Comparison of ENCODE assay signal across 12 cellular contexts in genomic region chr17:9200699-9201359, GRCh38.
DNase-seq lines count a peak whose midpoint lies in the region; ATAC-seq lines count a peak whose summit lies in the region.
"Had no signal": no experiment of that assay in that cellular context is flagged by ENCODE, and none has a peak within 500 bp of the region (broad histone marks: within the 10 kb centered on the region; RNA-seq: fewer than 3 reads in every experiment).

No MANE protein-coding gene starts in this region.

- no peak overlapping the region for H3K4me3 Mint-ChIP-seq in stimulated activated memory B cell treated with anti-CD40 and anti-IgM and Interleukin-4, amounts not matched to agents 10 μg/mL and 1 μg/mL and 100 μg/mL, for 72 hours
- H3K4me3 Mint-ChIP-seq: activated T-helper 17 cell treated with anti-CD3 and anti-CD28 coated beads, Interleukin-2, amount 50 U/mL, for 72 hours; natural killer cell had no signal

- peak overlapping the region; percentile 83 for H3K27ac Mint-ChIP-seq in stimulated activated memory B cell treated with anti-CD40 and anti-IgM and Interleukin-4, amounts not matched to agents 10 μg/mL and 1 μg/mL and 100 μg/mL, for 72 hours
- H3K27ac Mint-ChIP-seq: activated T-helper 17 cell treated with anti-CD3 and anti-CD28 coated beads, Interleukin-2, amount 50 U/mL, for 72 hours; natural killer cell had no signal

- DNase-seq in NCI-H748 (lab: John Stamatoyannopoulos, UW; ENCODE audit: unreplicated experiment), result no peak
- DNase-seq in MV-4-11 (lab: John Stamatoyannopoulos, UW), result no peak
- DNase-seq: Caco-2, natural killer cell, NCI-H1930, SK-N-SH had no signal

- ATAC-seq in GM19043 (IDR thresholded peaks at IDR 0.05; ENCODE audit: low read depth, unreplicated experiment) (peak; percentile 79), GM21786 (IDR thresholded peaks at IDR 0.05; ENCODE audit: unreplicated experiment) (peak; percentile 78), HG03175 (IDR thresholded peaks at IDR 0.05; ENCODE audit: unreplicated experiment) (peak; percentile 73), GM18502 (IDR thresholded peaks at IDR 0.05; ENCODE audit: poor library complexity, unreplicated experiment) (no peak)
- peak; percentile 85 for ATAC-seq in stimulated activated memory B cell treated with anti-CD40 and anti-IgM and Interleukin-4, amounts not matched to agents 10 μg/mL and 1 μg/mL and 100 μg/mL, for 72 hours
- ATAC-seq: activated T-helper 17 cell treated with anti-CD3 and anti-CD28 coated beads, Interleukin-2, amount 50 U/mL, for 72 hours; natural killer cell had no signal

- no peaks in the 10 kb centered on the region for H3K36me3 Mint-ChIP-seq in stimulated activated memory B cell treated with anti-CD40 and anti-IgM and Interleukin-4, amounts not matched to agents 10 μg/mL and 1 μg/mL and 100 μg/mL, for 72 hours
- H3K36me3 Mint-ChIP-seq: natural killer cell had no signal

- H3K9me3 Mint-ChIP-seq in stimulated activated memory B cell treated with anti-CD40 and anti-IgM and Interleukin-4, amounts not matched to agents 10 μg/mL and 1 μg/mL and 100 μg/mL, for 72 hours, result peaks cover 6% of the 10 kb centered on the region
- H3K9me3 Mint-ChIP-seq: natural killer cell had no signal

- H3K4me1 Mint-ChIP-seq in stimulated activated memory B cell treated with anti-CD40 and anti-IgM and Interleukin-4, amounts not matched to agents 10 μg/mL and 1 μg/mL and 100 μg/mL, for 72 hours, result peaks cover 52% of the 10 kb centered on the region
- H3K4me1 Mint-ChIP-seq: activated T-helper 17 cell treated with anti-CD3 and anti-CD28 coated beads, Interleukin-2, amount 50 U/mL, for 72 hours; natural killer cell had no signal

- H3K27me3 Mint-ChIP-seq in stimulated activated memory B cell treated with anti-CD40 and anti-IgM and Interleukin-4, amounts not matched to agents 10 μg/mL and 1 μg/mL and 100 μg/mL, for 72 hours, result peaks cover 30% of the 10 kb centered on the region
